Comparison of ENCODE assay signal across 20 cellular contexts in genomic region chr17:72462396-72462795, GRCh38.
A peak's percentile ranks its signal among the peaks of the same experiment; 100 is the strongest.
DNase-seq lines count a peak whose midpoint lies in the region; ATAC-seq, FAIRE-seq and TF ChIP-seq lines count a peak whose summit lies in the region.
"Had no signal": no experiment of that assay in that cellular context is flagged by ENCODE, and none has a peak within 500 bp of the region (broad histone marks: within the 10 kb centered on the region; RNA-seq: fewer than 3 reads in every experiment).

No MANE protein-coding gene starts in this region.

- peak overlapping the region; percentile 100 for H3K27ac ChIP-seq in PC-9
- peak overlapping the region; percentile 97 for H3K27ac ChIP-seq in epithelial cell of prostate
- peak overlapping the region; percentile 46 for H3K27ac ChIP-seq in smooth muscle cell (ENCODE audit: low read depth)
- H3K27ac ChIP-seq: KMS-11, SJCRH30 had no signal

- BruUV-seq in Calu3 (replicated peaks; lab: Mats Ljungman, UMichigan): TSS peak; percentile 41
- BruUV-seq in PC-9 (replicated peaks; lab: Mats Ljungman, UMichigan): no TSS peak

- peak overlapping the region; percentile 43 for H3K4me2 ChIP-seq in PC-9
- H3K4me2 ChIP-seq in smooth muscle cell: no peak overlapping the region
- H3K4me2 ChIP-seq: GM23338, KMS-11 had no signal

- H3K36me3 Mint-ChIP-seq in Calu3 (ENCODE audit: insufficient read depth, unreplicated experiment): peaks cover 85% of the 10 kb centered on the region
- no peaks in the 10 kb centered on the region for H3K36me3 Mint-ChIP-seq in activated CD8-positive, alpha-beta T cell treated with anti-CD3 and anti-CD28 coated beads for 36 hours (ENCODE audit: low read depth)
- H3K36me3 Mint-ChIP-seq: CD4-positive, alpha-beta memory T cell had no signal

- TF ChIP-seq CTCF in Calu3 (IDR thresholded peaks at IDR 0.05; ENCODE audit: unreplicated experiment): no peak
- no peak for TF ChIP-seq CTCF in PC-9 (conservative IDR thresholded peaks at IDR 0.05)
- TF ChIP-seq CTCF in smooth muscle cell (IDR thresholded peaks at IDR 0.05; ENCODE audit: borderline replicate concordance, insufficient read depth, poor library complexity, severe bottlenecking): no peak
- no peak for TF ChIP-seq CTCF in activated CD8-positive, alpha-beta T cell treated with anti-CD3 and anti-CD28 coated beads for 36 hours (IDR thresholded peaks at IDR 0.05)

- H3K79me2 ChIP-seq in PC-9 (ENCODE audit: low read depth) (peaks cover 92% of the 10 kb centered on the region), smooth muscle cell (ENCODE audit: low read depth) (peaks cover 8% of the 10 kb centered on the region)

- CTCF ChIA-PET in Calu3 (lab: Charles Lee): interaction anchor here (0.8 to 2.0 kb wide), 3 partner anchors 51 to 156 kb away, joined by 3 to 11 read pairs (median 6); no protein-coding TSS in a partner anchor
- CTCF ChIA-PET in PC-9 (lab: Charles Lee): no interaction called here
- CTCF ChIA-PET in activated CD8-positive, alpha-beta T cell treated with anti-CD3 and anti-CD28 coated beads for 36 hours (lab: Charles Lee): no interaction called here

- H3K27ac Mint-ChIP-seq in Calu3 (ENCODE audit: unreplicated experiment): no peak overlapping the region
- H3K27ac Mint-ChIP-seq in activated CD8-positive, alpha-beta T cell treated with anti-CD3 and anti-CD28 coated beads for 36 hours: no peak overlapping the region
- H3K27ac Mint-ChIP-seq: CD4-positive, alpha-beta memory T cell; GM23338 had no signal

- intact Hi-C loops in Calu3 (cut with micrococcal nuclease; ENCODE audit: unreplicated experiment) (loop anchor here (5.0 kb wide), 1 partner anchor 335 kb away; no protein-coding TSS in a partner anchor), PC-9 (cut with micrococcal nuclease; ENCODE audit: unreplicated experiment) (no loop called here)
- intact Hi-C loops in activated CD8-positive, alpha-beta T cell treated with anti-CD3 and anti-CD28 coated beads for 36 hours (cut with micrococcal nuclease): no loop called here

- H3F3A ChIP-seq in PC-9 (ENCODE audit: insufficient read depth, low read depth): peaks cover 60% of the 10 kb centered on the region
- H3F3A ChIP-seq in smooth muscle cell (ENCODE audit: low read depth): peaks cover 22% of the 10 kb centered on the region

- DNase-seq in Calu3: no peak
- no peak for DNase-seq in PC-9
- DNase-seq in epithelial cell of prostate (ENCODE audit: low read depth, low spot score): no peak
- DNase-seq in smooth muscle cell (lab: John Stamatoyannopoulos, UW; ENCODE audit: unreplicated experiment): no peak
- DNase-seq in activated CD8-positive, alpha-beta T cell treated with anti-CD3 and anti-CD28 coated beads for 36 hours: no peak
- no peak for DNase-seq in RCC 7860 (ENCODE audit: low spot score)
- DNase-seq in activated CD4-positive, alpha-beta T cell treated with anti-CD3 and anti-CD28 coated beads for 48 hours: no peak
- DNase-seq: BE2C; CD4-positive, alpha-beta memory T cell; DND-41; GF-D8; NCI-H1417; NCI-H2029; NCI-H2171 treated with DMSO at 0.1 percent for 48 hours; NCI-H510A; NCI-H82; SJCRH30 had no signal

- WGBS in smooth muscle cell (ENCODE audit: low lambda C conversion rate): 3% methylated on average over 1 of the region's 1 CpG

- no peak overlapping the region for H3K4me3 ChIP-seq in PC-9
- no peak overlapping the region for H3K4me3 ChIP-seq in smooth muscle cell
- H3K4me3 ChIP-seq: GM23338, SJCRH30 had no signal

- no peak for ATAC-seq in activated CD8-positive, alpha-beta T cell treated with anti-CD3 and anti-CD28 coated beads for 36 hours
- no peak for ATAC-seq in GM21526 (IDR thresholded peaks at IDR 0.05; ENCODE audit: low FRiP score, unreplicated experiment)
- ATAC-seq: GM23338 had no signal

- H3K36me3 ChIP-seq in PC-9 (ENCODE audit: low read depth) (no peaks in the 10 kb centered on the region), smooth muscle cell (ENCODE audit: low read depth) (no peaks in the 10 kb centered on the region)
- H3K36me3 ChIP-seq: BE2C, SJCRH30 had no signal

- no peaks in the 10 kb centered on the region for H3K27me3 Mint-ChIP-seq in Calu3 (ENCODE audit: unreplicated experiment)
- H3K27me3 Mint-ChIP-seq in activated CD8-positive, alpha-beta T cell treated with anti-CD3 and anti-CD28 coated beads for 36 hours: peaks cover 2% of the 10 kb centered on the region
- H3K27me3 Mint-ChIP-seq: CD4-positive, alpha-beta memory T cell had no signal

- no peaks in the 10 kb centered on the region for H3K9me3 Mint-ChIP-seq in Calu3 (ENCODE audit: low read depth, unreplicated experiment)
- no peaks in the 10 kb centered on the region for H3K9me3 Mint-ChIP-seq in activated CD8-positive, alpha-beta T cell treated with anti-CD3 and anti-CD28 coated beads for 36 hours

- H4K20me1 ChIP-seq in PC-9 (ENCODE audit: insufficient read depth): no peaks in the 10 kb centered on the region
- peaks cover 5% of the 10 kb centered on the region for H4K20me1 ChIP-seq in smooth muscle cell (ENCODE audit: low read depth)

- H3K9me3 ChIP-seq in PC-9 (ENCODE audit: insufficient read depth, low read depth) (no peaks in the 10 kb centered on the region), smooth muscle cell (replicated peaks; ENCODE audit: low read depth) (no peaks in the 10 kb centered on the region)
- H3K9me3 ChIP-seq: BE2C, SJCRH30 had no signal

- H3K4me1 ChIP-seq in PC-9 (replicated peaks; ENCODE audit: insufficient read depth): peaks cover 95% of the 10 kb centered on the region
- peaks cover 19% of the 10 kb centered on the region for H3K4me1 ChIP-seq in smooth muscle cell (ENCODE audit: low read depth)

- peaks cover 90% of the 10 kb centered on the region for H3K4me1 Mint-ChIP-seq in Calu3 (ENCODE audit: low read depth, unreplicated experiment)
- H3K4me1 Mint-ChIP-seq in activated CD8-positive, alpha-beta T cell treated with anti-CD3 and anti-CD28 coated beads for 36 hours (ENCODE audit: low read depth): no peaks in the 10 kb centered on the region

- H2AFZ ChIP-seq in PC-9 (no peak overlapping the region), smooth muscle cell (ENCODE audit: low read depth) (no peak overlapping the region)
- H2AFZ ChIP-seq: GM23338 had no signal

- POLR2A ChIA-PET in PC-9 (lab: Charles Lee; ENCODE audit: unreplicated experiment): interaction anchor here (0.7 kb wide), 1 partner anchor 1039 kb away, joined by 4 read pairs; no protein-coding TSS in a partner anchor
- POLR2A ChIA-PET in activated CD8-positive, alpha-beta T cell treated with anti-CD3 and anti-CD28 coated beads for 36 hours (lab: Charles Lee): interaction anchor here (0.7 kb wide), 1 partner anchor 1016 kb away, joined by 3 read pairs; no protein-coding TSS in a partner anchor

- H3K4me3 Mint-ChIP-seq in Calu3 (ENCODE audit: low read depth, unreplicated experiment): peak overlapping the region; percentile 20
- no peak overlapping the region for H3K4me3 Mint-ChIP-seq in activated CD8-positive, alpha-beta T cell treated with anti-CD3 and anti-CD28 coated beads for 36 hours
- H3K4me3 Mint-ChIP-seq: CD4-positive, alpha-beta memory T cell; GM23338 had no signal

- no peak for FAIRE-seq in RCC 7860 (lab: Jason Lieb, UNC)

- H3K9ac ChIP-seq in smooth muscle cell (ENCODE audit: low read depth): no peak overlapping the region
- H3K9ac ChIP-seq: KMS-11 had no signal

- no peaks in the 10 kb centered on the region for H3K9me2 ChIP-seq in PC-9 (ENCODE audit: insufficient read depth)

- no peaks in the 10 kb centered on the region for H3K27me3 ChIP-seq in PC-9 (ENCODE audit: insufficient read depth, low read depth)
- no peaks in the 10 kb centered on the region for H3K27me3 ChIP-seq in smooth muscle cell (ENCODE audit: low read depth)
- H3K27me3 ChIP-seq: BE2C, SJCRH30 had no signal

Comparison
In these comparisons a context has a peak if more than half of its experiments do, and no peak if none do; other contexts are left out.
1. H3K27ac ChIP-seq: peak in every context shown above with its lines; median percentile 100 in PC-9; 97 in epithelial cell of prostate; 46 in smooth muscle cell.